In genomic region chr4:15470149-15470520, GRCh38 we compare ENCODE assay signal across 10 cellular contexts. TPM values are rescaled to one million over a fixed set of nuclear protein-coding genes. Genes with fewer than 3 reads are reported as not detected.
DNase-seq lines count a peak whose midpoint lies in the region; ATAC-seq and TF ChIP-seq lines count a peak whose summit lies in the region.
"Had no signal": no experiment of that assay in that cellular context is flagged by ENCODE, and none has a peak within 500 bp of the region (broad histone marks: within the 10 kb centered on the region; RNA-seq: fewer than 3 reads in every experiment).

No MANE protein-coding gene starts in this region.

- H3K27ac ChIP-seq in HUES6 (ENCODE audit: low read depth, low read length) (no peak overlapping the region), colonic mucosa (no peak overlapping the region), suprapubic skin (no peak overlapping the region)

- no peak for ATAC-seq in GM18870 (IDR thresholded peaks at IDR 0.05; ENCODE audit: unreplicated experiment)
- no peak for ATAC-seq in HG03025 (IDR thresholded peaks at IDR 0.05; ENCODE audit: low FRiP score, unreplicated experiment)

- peak overlapping the region; percentile 3 for H3K9ac ChIP-seq in HUES6 (ENCODE audit: low read length)
- peak overlapping the region; percentile 50 to 52 for H3K9ac ChIP-seq in colonic mucosa (ENCODE audit: low read depth in 2 of 2, low read length in 2 of 2)

- TF ChIP-seq CTCF in colonic mucosa (IDR thresholded peaks at IDR 0.05) (no peak), suprapubic skin (IDR thresholded peaks at IDR 0.05) (no peak)

- intact Hi-C loops in colonic mucosa (cut with DNase I) = no loop called here

- no peak for TF ChIP-seq POLR2A in suprapubic skin (IDR thresholded peaks at IDR 0.05)

- DNase-seq in colonic mucosa (no peak), medulla oblongata (ENCODE audit: extremely low spot score) (peak; percentile 21), suprapubic skin (ENCODE audit: low spot score in 2 of 2) (no peak), RKO (ENCODE audit: low spot score) (no peak), NCI-H82 (lab: John Stamatoyannopoulos, UW) (no peak)
- DNase-seq: activated CD8-positive, alpha-beta memory T cell treated with anti-CD3 and anti-CD28 coated beads, Interleukin-2, amount 50 U/mL, for 4 hours; NCI-H1092 treated with DMSO at 0.1 percent for 48 hours had no signal

- TF ChIP-seq EP300 in suprapubic skin (IDR thresholded peaks at IDR 0.05) = no peak

- WGBS in suprapubic skin = 14% methylated on average over 2 of the region's 2 CpGs

- peaks cover 32% of the 10 kb centered on the region for H3K4me1 ChIP-seq in HUES6 (ENCODE audit: control insufficient read depth, insufficient read depth, low read length)
- no peaks in the 10 kb centered on the region for H3K4me1 ChIP-seq in colonic mucosa
- H3K4me1 ChIP-seq in suprapubic skin = peaks cover 8% of the 10 kb centered on the region

- H3K4me3 ChIP-seq in HUES6 (ENCODE audit: low read depth, low read length) (peak overlapping the region; percentile 51), colonic mucosa (peak overlapping the region; percentile 38), suprapubic skin (peak overlapping the region; percentile 44)

- H3K9me3 ChIP-seq in HUES6 (ENCODE audit: control insufficient read depth, insufficient read depth, low read depth, low read length) (no peaks in the 10 kb centered on the region), colonic mucosa (no peaks in the 10 kb centered on the region), suprapubic skin (no peaks in the 10 kb centered on the region)

- H3K27me3 ChIP-seq in HUES6 (ENCODE audit: control insufficient read depth, insufficient read depth, low read length) = no peaks in the 10 kb centered on the region
- no peaks in the 10 kb centered on the region for H3K27me3 ChIP-seq in colonic mucosa
- no peaks in the 10 kb centered on the region for H3K27me3 ChIP-seq in suprapubic skin

- H3K36me3 ChIP-seq in HUES6 (ENCODE audit: control insufficient read depth, insufficient read depth, low read length) (no peaks in the 10 kb centered on the region), colonic mucosa (no peaks in the 10 kb centered on the region), suprapubic skin (no peaks in the 10 kb centered on the region)

RNA-seq across cellular contexts. Expression of gene CC2D2A, which starts 0.5 kb away (rescaled TPM):
- total RNA-seq in colonic mucosa (1 to 10 TPM; 2.6 to 8.3 TPM), suprapubic skin (10 to 100 TPM in 1 of 4 donors, 1 to 10 TPM in 3; 2.8 to 12.5 (median 7.9) TPM)

RNA-seq across cellular contexts. Expression of gene C1QTNF7, which starts 42.3 kb away (rescaled TPM):
- total RNA-seq in colonic mucosa (1 to 10 TPM in 1 of 2 donors, under 1 TPM in 1; 0.94 to 4.2 TPM), suprapubic skin (1 to 10 TPM in 2 of 4 donors, under 1 TPM in 2; 0.80 to 6.5 (median 3.3) TPM)
